In genomic region chr16:12513791-12514175, GRCh38 we compare ENCODE assay signal across 23 cellular contexts.
"Had no signal": no experiment of that assay in that cellular context is flagged by ENCODE, and none has a peak within 500 bp of the region (broad histone marks: within the 10 kb centered on the region; RNA-seq: fewer than 3 reads in every experiment).

No MANE protein-coding gene starts in this region.

- H3K27me3 Mint-ChIP-seq: activated CD4-positive, alpha-beta memory T cell treated with anti-CD3 and anti-CD28 coated beads for 36 hours; activated CD4-positive, alpha-beta T cell treated with anti-CD3 and anti-CD28 coated beads, Interleukin-2, amount 10 ng/mL, durations not matched to agents 24 days and 14 days; activated naive CD4-positive, alpha-beta T cell treated with anti-CD3 and anti-CD28 coated beads, Interleukin-2, amount 10 ng/mL, durations not matched to agents 7 days and 5 days; activated naive CD8-positive, alpha-beta T cell treated with anti-CD3 and anti-CD28 coated beads, Interleukin-2, amount 50 U/mL, for 24 hours; progenitor cell of endocrine pancreas had no signal

- DNase-seq: activated CD4-positive, alpha-beta memory T cell treated with anti-CD3 and anti-CD28 coated beads for 36 hours; activated CD4-positive, alpha-beta T cell treated with anti-CD3 and anti-CD28 coated beads, Interleukin-2, amount 10 ng/mL, durations not matched to agents 24 days and 14 days; activated CD4-positive, CD25-positive, alpha-beta regulatory T cell treated with anti-CD3 and anti-CD28 coated beads, Interleukin-2, amount 50 U/mL, for 72 hours; activated CD8-positive, alpha-beta memory T cell treated with anti-CD3 and anti-CD28 coated beads, Interleukin-2, amount 50 U/mL, for 4 hours; activated gamma-delta T cell; activated naive CD4-positive, alpha-beta T cell treated with anti-CD3 and anti-CD28 coated beads, Interleukin-2, amount 10 ng/mL, durations not matched to agents 7 days and 5 days; activated naive CD8-positive, alpha-beta T cell treated with anti-CD3 and anti-CD28 coated beads, Interleukin-2, amount 50 U/mL, for 24 hours; activated T-cell treated with anti-CD3 and anti-CD28 coated beads, Interleukin-2, amount 50 U/mL, for 1 hour; dermis blood vessel endothelial cell; effector memory CD4-positive, alpha-beta T cell; left ventricle myocardium inferior; stimulated activated CD4-positive, alpha-beta T cell treated with anti-CD3 and anti-CD28 coated beads, Interleukin-2, amount 100 ng/mL, for 48 hours; stomach; T-helper 2 cell; transverse colon had no signal

- H3K9me3 ChIP-seq: left ventricle myocardium inferior, neutrophil, right lobe of liver, stomach, suprapubic skin, transverse colon had no signal

- H3K9me3 Mint-ChIP-seq: activated CD4-positive, alpha-beta memory T cell treated with anti-CD3 and anti-CD28 coated beads for 36 hours; activated CD4-positive, alpha-beta T cell treated with anti-CD3 and anti-CD28 coated beads, Interleukin-2, amount 10 ng/mL, durations not matched to agents 24 days and 14 days; activated naive CD4-positive, alpha-beta T cell treated with anti-CD3 and anti-CD28 coated beads, Interleukin-2, amount 10 ng/mL, durations not matched to agents 7 days and 5 days; activated naive CD8-positive, alpha-beta T cell treated with anti-CD3 and anti-CD28 coated beads, Interleukin-2, amount 50 U/mL, for 24 hours; activated T-helper 1 cell treated with anti-CD3 and anti-CD28 coated beads, Interleukin-12 subunit alpha, Interleukin-12 subunit beta, Interleukin-2, Interleukin-4 antibody, amounts not matched to agents 30 ng/mL and 10 ng/mL and 1 ng/mL, durations not matched to agents 14 hours and 24 hours and 36 hours; nephron had no signal

- H3K27ac Mint-ChIP-seq: activated CD4-positive, alpha-beta memory T cell treated with anti-CD3 and anti-CD28 coated beads for 36 hours; activated naive CD4-positive, alpha-beta T cell treated with anti-CD3 and anti-CD28 coated beads, Interleukin-2, amount 10 ng/mL, durations not matched to agents 7 days and 5 days; activated naive CD8-positive, alpha-beta T cell treated with anti-CD3 and anti-CD28 coated beads, Interleukin-2, amount 50 U/mL, for 24 hours; progenitor cell of endocrine pancreas had no signal

- H3K4me3 ChIP-seq: cardiac muscle cell, left ventricle myocardium inferior, lung, right lobe of liver, stomach, suprapubic skin, transverse colon had no signal

- H3K36me3 Mint-ChIP-seq: activated CD4-positive, alpha-beta memory T cell treated with anti-CD3 and anti-CD28 coated beads for 36 hours; activated naive CD4-positive, alpha-beta T cell treated with anti-CD3 and anti-CD28 coated beads, Interleukin-2, amount 10 ng/mL, durations not matched to agents 7 days and 5 days had no signal

- H3K27ac ChIP-seq: cardiac muscle cell, left ventricle myocardium inferior, right lobe of liver, stomach, suprapubic skin, transverse colon had no signal

- H3K4me3 Mint-ChIP-seq: activated CD4-positive, alpha-beta memory T cell treated with anti-CD3 and anti-CD28 coated beads for 36 hours; activated CD4-positive, alpha-beta T cell treated with anti-CD3 and anti-CD28 coated beads, Interleukin-2, amount 10 ng/mL, durations not matched to agents 24 days and 14 days; activated naive CD4-positive, alpha-beta T cell treated with anti-CD3 and anti-CD28 coated beads, Interleukin-2, amount 10 ng/mL, durations not matched to agents 7 days and 5 days; activated naive CD8-positive, alpha-beta T cell treated with anti-CD3 and anti-CD28 coated beads, Interleukin-2, amount 50 U/mL, for 24 hours; activated T-helper 1 cell treated with anti-CD3 and anti-CD28 coated beads, Interleukin-12 subunit alpha, Interleukin-12 subunit beta, Interleukin-2, Interleukin-4 antibody, amounts not matched to agents 30 ng/mL and 10 ng/mL and 1 ng/mL, durations not matched to agents 14 hours and 24 hours and 36 hours; nephron had no signal

- H3K4me1 ChIP-seq: right lobe of liver, stomach, suprapubic skin, transverse colon had no signal

- H3K27me3 ChIP-seq: cardiac muscle cell, neutrophil, right lobe of liver, stomach, suprapubic skin, transverse colon had no signal

- H3K4me1 Mint-ChIP-seq: activated naive CD4-positive, alpha-beta T cell treated with anti-CD3 and anti-CD28 coated beads, Interleukin-2, amount 10 ng/mL, durations not matched to agents 7 days and 5 days; activated naive CD8-positive, alpha-beta T cell treated with anti-CD3 and anti-CD28 coated beads, Interleukin-2, amount 50 U/mL, for 24 hours had no signal

- H3K36me3 ChIP-seq: cardiac muscle cell, left ventricle myocardium inferior, neutrophil, right lobe of liver, suprapubic skin, transverse colon had no signal
